ENCODE assay signal across 10 cellular contexts in genomic region chr14:22689186-22689585, GRCh38. TPM values are rescaled to one million over a fixed set of nuclear protein-coding genes. Genes with fewer than 3 reads are reported as not detected.
DNase-seq lines count a peak whose midpoint lies in the region; ATAC-seq, FAIRE-seq and TF ChIP-seq lines count a peak whose summit lies in the region.
"Had no signal": no experiment of that assay in that cellular context is flagged by ENCODE, and none has a peak within 500 bp of the region (broad histone marks: within the 10 kb centered on the region; RNA-seq: fewer than 3 reads in every experiment).

No MANE protein-coding gene starts in this region.

- H2BK120ac ChIP-seq in mesenchymal stem cell (ENCODE audit: low read depth, low read length), result no peak overlapping the region

- H4K20me1 ChIP-seq in GM12878 (ENCODE audit: control insufficient read depth, insufficient read depth), result no peaks in the 10 kb centered on the region

- BruUV-seq in GM12878 (replicated peaks; lab: Mats Ljungman, UMichigan), result no TSS peak

- WGBS in GM12878 (ENCODE audit: insufficient coverage, insufficient replicate concordance, low lambda C conversion rate, missing lambda C conversion rate), result 45% methylated on average over 1 of the region's 1 CpG
- no CpG with 5 or more reads among the region's 1 CpG for WGBS in mesenchymal stem cell

- H3K79me1 ChIP-seq in mesenchymal stem cell (replicated peaks; ENCODE audit: low read length, poor library complexity, severe bottlenecking), result no peaks in the 10 kb centered on the region

- no peak overlapping the region for H3K4ac ChIP-seq in mesenchymal stem cell (ENCODE audit: low read depth in 1 of 2, low read length in 2 of 2)

- RAD21 ChIA-PET in GM12878 (lab: Charles Lee; ENCODE audit: unreplicated experiment), result no interaction called here

- TF ChIP-seq EP300 in GM12878 (IDR thresholded peaks at IDR 0.05; ENCODE audit: borderline replicate concordance in 1 of 2, control insufficient read depth in 1 of 2, low read depth in 2 of 2, low read length in 2 of 2), result no peak

- H3K4me3 ChIP-seq in GM12878 (no peak overlapping the region), mesenchymal stem cell (ENCODE audit: insufficient read depth in 1 of 2, low read depth in 1 of 2, low read length in 2 of 2) (no peak overlapping the region)

- intact Hi-C loops in GM12878 (cut with micrococcal nuclease; ENCODE audit: unreplicated experiment), result no loop called here

- H3K4me2 ChIP-seq in GM12878 (ENCODE audit: control insufficient read depth, insufficient read depth), result no peak overlapping the region
- no peak overlapping the region for H3K4me2 ChIP-seq in mesenchymal stem cell (ENCODE audit: low read length, poor library complexity, severe bottlenecking)

- no peak overlapping the region for H3K18ac ChIP-seq in mesenchymal stem cell (ENCODE audit: low read depth in 1 of 2, low read length in 2 of 2)

- in situ Hi-C loops in GM12878 (cut with MboI), result no loop called here

- H4K91ac ChIP-seq in mesenchymal stem cell (ENCODE audit: low read length), result no peak overlapping the region

- no peak for TF ChIP-seq RAD21 in GM12878 (IDR thresholded peaks at IDR 0.05; ENCODE audit: insufficient read depth, low read depth, low read length)

- H3K23ac ChIP-seq in mesenchymal stem cell (ENCODE audit: low read length in 2 of 2), result no peak overlapping the region

- no peaks in the 10 kb centered on the region for H3K79me2 ChIP-seq in GM12878 (ENCODE audit: control insufficient read depth, insufficient read depth, low read length)
- H3K79me2 ChIP-seq: parathyroid adenoma had no signal

- DNase-seq in DMS 273 (lab: John Stamatoyannopoulos, UW; ENCODE audit: unreplicated experiment) (peak; percentile 39), HT1080 (ENCODE audit: low read depth) (peak; percentile 99), GM12878 (ENCODE audit: low read depth, low spot score) (no peak), mesenchymal stem cell (peak; percentile 93), DMS153 treated with DMSO at 0.1 percent for 48 hours (lab: John Stamatoyannopoulos, UW; ENCODE audit: unreplicated experiment) (no peak), amygdala (lab: John Stamatoyannopoulos, UW) (no peak), ureter (ENCODE audit: low spot score) (no peak)

- no peak overlapping the region for H3K9ac ChIP-seq in GM12878 (ENCODE audit: control insufficient read depth, insufficient read depth, low read length)
- H3K9ac ChIP-seq in mesenchymal stem cell (ENCODE audit: low read length), result no peak overlapping the region
- H3K9ac ChIP-seq: parathyroid adenoma had no signal

- no peak for FAIRE-seq in GM12878 (lab: Jason Lieb, UNC)
- FAIRE-seq: GM18507 had no signal

- H2BK5ac ChIP-seq in mesenchymal stem cell (ENCODE audit: low read depth, low read length, poor library complexity, severe bottlenecking), result peak overlapping the region; percentile 95

- SMC1A ChIA-PET in GM12878 (lab: Charles Lee; ENCODE audit: uncharacterized antibody, unreplicated experiment), result interaction anchor here (0.8 to 2.0 kb wide), 2 partner anchors 21 to 31 kb away, joined by 3 to 6 read pairs; no protein-coding TSS in a partner anchor

- CTCF ChIA-PET in GM12878 (lab: Yijun Ruan, JAX), result interaction anchor here (0.6 kb wide), 1 partner anchor 299 kb away, joined by 3 read pairs; no protein-coding TSS in a partner anchor

- H4K8ac ChIP-seq in mesenchymal stem cell (ENCODE audit: low read length), result no peak overlapping the region

- no peaks in the 10 kb centered on the region for H3K36me3 ChIP-seq in GM12878 (ENCODE audit: control insufficient read depth in 2 of 2, insufficient read depth in 2 of 2, low read length in 1 of 2)
- H3K36me3 ChIP-seq in mesenchymal stem cell (ENCODE audit: control insufficient read depth in 1 of 2, insufficient read depth in 2 of 2, low read depth in 1 of 2, low read length in 2 of 2), result no peaks in the 10 kb centered on the region

- no peak overlapping the region for H3K14ac ChIP-seq in mesenchymal stem cell (ENCODE audit: low read length in 2 of 2)

- POLR2A ChIA-PET in GM12878 (lab: Charles Lee), result interaction anchor here (0.7 kb wide), 1 partner anchor 216 kb away, joined by 3 read pairs; no protein-coding TSS in a partner anchor

- H2BK12ac ChIP-seq in mesenchymal stem cell (ENCODE audit: low read length in 2 of 2), result no peak overlapping the region

- H3K27me3 ChIP-seq in GM12878 (replicated peaks in 1 of 2; ENCODE audit: control insufficient read depth in 2 of 2, insufficient read depth in 2 of 2, low read length in 1 of 2), result no peaks in the 10 kb centered on the region; a peak in 1 of 4 replicates
- peaks cover 0 to 11% of the 10 kb centered on the region in 2 experiments for H3K27me3 ChIP-seq in mesenchymal stem cell (ENCODE audit: control insufficient read depth in 1 of 2, insufficient read depth in 1 of 2, low read length in 2 of 2)

- H3K9me3 ChIP-seq in GM12878 (replicated peaks; ENCODE audit: control insufficient read depth, insufficient read depth, low read length) (no peaks in the 10 kb centered on the region; the same call in 1 of the 3 replicates), mesenchymal stem cell (ENCODE audit: control insufficient read depth, low read length) (peaks cover 12% of the 10 kb centered on the region)

- H3K27ac ChIP-seq in GM12878 (ENCODE audit: control insufficient read depth, insufficient read depth), result no peak overlapping the region
- H3K27ac ChIP-seq in mesenchymal stem cell (ENCODE audit: low read length, poor library complexity, severe bottlenecking), result peak overlapping the region; percentile 96
- H3K27ac ChIP-seq: parathyroid adenoma had no signal

- no peak for TF ChIP-seq POLR2A in GM12878 (IDR thresholded peaks at IDR 0.05; ENCODE audit: low read depth, low read length)

- H2BK15ac ChIP-seq in mesenchymal stem cell (ENCODE audit: low read depth, poor library complexity, severe bottlenecking), result no peak overlapping the region

- no peaks in the 10 kb centered on the region for H3K4me1 ChIP-seq in GM12878 (ENCODE audit: control insufficient read depth, insufficient read depth, low read length)
- H3K4me1 ChIP-seq in mesenchymal stem cell (ENCODE audit: control insufficient read depth, insufficient read depth, low read depth, low read length), result peaks cover 16% of the 10 kb centered on the region

- H2AFZ ChIP-seq in GM12878 (ENCODE audit: control insufficient read depth, low read depth, low read length) (no peak overlapping the region), mesenchymal stem cell (ENCODE audit: low read depth, low read length) (no peak overlapping the region)
- H2AFZ ChIP-seq: parathyroid adenoma had no signal

- H2AK5ac ChIP-seq in mesenchymal stem cell (ENCODE audit: low read length, severe bottlenecking), result no peak overlapping the region

- TF ChIP-seq CTCF in GM12878 (IDR thresholded peaks at IDR 0.05 in 2 of 3, conservative IDR thresholded peaks at IDR 0.05 in 1 of 3; ENCODE audit: control insufficient read depth in 2 of 3, extremely low read depth in 1 of 3, insufficient read depth in 1 of 3, low read depth in 3 of 3, low read length in 3 of 3), result no peak

- peak; percentile 50 for ATAC-seq in GM12878
- ATAC-seq in HG03108 (IDR thresholded peaks at IDR 0.05; ENCODE audit: unreplicated experiment), result no peak

TF ChIP-seq in GM12878, 131 proteins besides CTCF, POLR2A, EP300 and RAD21:
- TF ChIP-seq GABPA (IDR thresholded peaks at IDR 0.05; ENCODE audit: low read depth), result no peak
- no peak for TF ChIP-seq CBX5 (IDR thresholded peaks at IDR 0.05; ENCODE audit: low read depth)
- no peak for TF ChIP-seq YY1 (IDR thresholded peaks at IDR 0.05; ENCODE audit: low read depth, low read length)
- no peak for TF ChIP-seq NR2C1 (IDR thresholded peaks at IDR 0.05)
- TF ChIP-seq IKZF1 (conservative IDR thresholded peaks at IDR 0.05), result no peak
- TF ChIP-seq TCF3 (IDR thresholded peaks at IDR 0.05; ENCODE audit: borderline replicate concordance, insufficient read depth, low read depth, low read length), result 0 out of 2 replicates have a peak, but pooled peaks have one; percentile 25

RNA-seq across cellular contexts. Expression of gene OR6J1, which starts 45.0 kb away (rescaled TPM):
- not detected in 2 replicates for total RNA-seq in HT1080 (2014; rRNA removed; shearing (Covaris generic))
- not detected in 2 replicates for polyA plus RNA-seq in HT1080 (2015; cell fraction: cytosol; rRNA removed)
- polyA plus RNA-seq in HT1080 (2015; cell fraction: nucleus; rRNA removed), result not detected in 2 replicates
- total RNA-seq in GM12878 (2013; cell fraction: nucleolus; rRNA removed), result 0.10 TPM in 1 of 2 replicates, not detected in the other
- total RNA-seq in GM12878 (2014; rRNA removed) (not detected in 2 replicates), GM12878 (2014; rRNA removed; fragmentation: Illumina TruSeq; extraction: Trizol) (not detected in 2 replicates), GM12878 (2021) (not detected in 2 replicates), ureter (not detected)
- not detected for polyA plus RNA-seq in GM12878 (2011; ENCODE audit: low read depth)
- polyA plus RNA-seq in GM12878 (2011; rRNA removed) (not detected in 2 replicates), GM12878 (2014; fragmentation: Illumina TruSeq; extraction: Trizol) (not detected in 2 replicates), GM12878 (2014; fragmentation: Nextera tagmentation; extraction: Ambion mirVana) (not detected), GM12878 (2014; rRNA removed) (not detected in 2 replicates), GM12878 (2016; fragmentation: Nextera tagmentation; extraction: Ambion mirVana) (not detected)
- not detected in 2 replicates for polyA plus RNA-seq in GM12878 (2011; cell fraction: cytosol; rRNA removed)
- 0.03 TPM in 1 of 2 replicates, not detected in the other for polyA plus RNA-seq in GM12878 (2011; cell fraction: nucleus; rRNA removed)
- polyA plus RNA-seq in GM12878 (2012), result not detected in 2 replicates
- polyA minus RNA-seq in GM12878 (2011; rRNA and poly(A)+ RNA removed), result 0.10 TPM in 1 of 2 replicates, not detected in the other
- polyA minus RNA-seq in GM12878 (2011; cell fraction: cytosol; rRNA and poly(A)+ RNA removed), result not detected in 2 replicates
- not detected in 2 replicates for polyA minus RNA-seq in GM12878 (2011; cell fraction: nucleus; rRNA and poly(A)+ RNA removed)
- not detected for polyA plus RNA-seq in mesenchymal stem cell (2013, experiment 1 of 2)
- polyA plus RNA-seq in mesenchymal stem cell (2013, experiment 2 of 2), result not detected

Comparison
In these comparisons a context has a peak if more than half of its experiments do, and no peak if none do; other contexts are left out.
1. DNase-seq: peak in DMS 273 (single experiment), HT1080 (single experiment) and mesenchymal stem cell (single experiment); none in GM12878 (single experiment), DMS153 treated with DMSO at 0.1 percent for 48 hours (single experiment), amygdala (0 of 56) and ureter (single experiment).